In the genomic region with DNA sequence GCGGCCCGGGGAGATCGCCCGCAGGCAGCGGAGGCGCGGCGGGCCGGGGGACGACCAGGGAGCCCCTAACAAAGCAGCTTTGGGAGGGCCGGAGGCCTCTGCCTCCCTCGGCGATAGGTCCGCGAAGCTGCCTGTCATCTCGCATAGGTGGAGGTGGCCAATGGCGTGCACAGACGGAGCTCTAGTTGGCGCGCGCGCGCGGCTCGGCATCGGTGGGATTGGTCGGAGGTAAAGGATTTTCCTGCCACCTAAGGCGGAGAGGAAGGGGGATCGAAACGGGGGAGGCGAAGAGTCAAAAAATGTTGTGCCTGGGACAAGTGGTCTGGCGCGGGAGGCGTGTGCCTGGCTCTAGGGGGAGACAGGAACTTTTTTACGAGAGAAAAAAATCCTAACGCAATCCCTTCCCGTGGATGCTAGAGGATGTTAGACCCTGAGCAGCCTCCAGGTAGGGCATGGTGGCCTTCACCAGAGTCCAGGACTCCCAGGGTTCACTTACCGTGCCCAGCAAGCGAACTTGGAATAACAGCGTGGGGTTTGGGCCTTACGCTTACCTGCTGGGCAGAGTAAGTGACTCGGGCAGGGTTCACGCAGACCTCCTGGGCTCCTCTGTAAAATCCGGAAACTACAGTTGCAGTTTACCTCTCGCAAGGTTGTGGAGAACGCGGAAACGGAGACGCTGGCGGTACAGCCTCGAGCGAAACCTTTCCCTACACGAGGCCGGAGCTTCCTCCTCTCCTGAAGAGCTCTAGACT, we compare ENCODE assay signal across 1 cellular context.
TF ChIP-seq lines count a peak whose summit lies in the region.

No MANE protein-coding gene starts in this region.

TF ChIP-seq in HEK293, 187 proteins besides CTCF, POLR2A, EP300 and RAD21 (continued from another document):
- TF ChIP-seq, protein P1, sequence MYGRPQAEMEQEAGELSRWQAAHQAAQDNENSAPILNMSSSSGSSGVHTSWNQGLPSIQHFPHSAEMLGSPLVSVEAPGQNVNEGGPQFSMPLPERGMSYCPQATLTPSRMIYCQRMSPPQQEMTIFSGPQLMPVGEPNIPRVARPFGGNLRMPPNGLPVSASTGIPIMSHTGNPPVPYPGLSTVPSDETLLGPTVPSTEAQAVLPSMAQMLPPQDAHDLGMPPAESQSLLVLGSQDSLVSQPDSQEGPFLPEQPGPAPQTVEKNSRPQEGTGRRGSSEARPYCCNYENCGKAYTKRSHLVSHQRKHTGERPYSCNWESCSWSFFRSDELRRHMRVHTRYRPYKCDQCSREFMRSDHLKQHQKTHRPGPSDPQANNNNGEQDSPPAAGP (tag by site-specific recombination; IDR thresholded peaks at IDR 0.05) = peak; percentile 74
- TF ChIP-seq GLIS2 (tag by site-specific recombination; IDR thresholded peaks at IDR 0.05) (peak; percentile 98), ZNF391 (tag by site-specific recombination; IDR thresholded peaks at IDR 0.05; ENCODE audit: borderline replicate concordance, low read depth) (peak; percentile 79), SP7 (tag by site-specific recombination; IDR thresholded peaks at IDR 0.05) (peak; percentile 81), ZNF350 (tag by site-specific recombination; IDR thresholded peaks at IDR 0.05) (peak; percentile 87), ZEB2 (tag by site-specific recombination; IDR thresholded peaks at IDR 0.05) (peak; percentile 93), MZF1 (tag by site-specific recombination; IDR thresholded peaks at IDR 0.05; ENCODE audit: borderline replicate concordance) (peak; percentile 84; the same call in 1 of the 2 replicates), ZNF121 (tag by site-specific recombination; IDR thresholded peaks at IDR 0.05) (no peak), ZNF610 (tag by site-specific recombination; IDR thresholded peaks at IDR 0.05; ENCODE audit: borderline replicate concordance) (0 out of 2 replicates have a peak, but pooled peaks have one; percentile 33), ZXDB (tag by site-specific recombination; IDR thresholded peaks at IDR 0.05) (peak; percentile 82), ZNF324 (tag by site-specific recombination; IDR thresholded peaks at IDR 0.05) (peak; percentile 86), ZNF140 (tag by site-specific recombination; IDR thresholded peaks at IDR 0.05) (no peak), ZNF76 (tag by site-specific recombination; IDR thresholded peaks at IDR 0.05; ENCODE audit: borderline replicate concordance, low read depth) (peak; percentile 76), ZNF394 (tag by site-specific recombination; IDR thresholded peaks at IDR 0.05; ENCODE audit: borderline replicate concordance) (peak; percentile 53; the same call in 1 of the 2 replicates), GLIS1 (tag by site-specific recombination; IDR thresholded peaks at IDR 0.05) (peak; percentile 61), IKZF3 (tag by site-specific recombination; IDR thresholded peaks at IDR 0.05) (peak; percentile 86; the same call in 1 of the 2 replicates), KLF8 (tag by site-specific recombination; IDR thresholded peaks at IDR 0.05) (peak; percentile 51; the same call in 1 of the 2 replicates), ZNF214 (tag by site-specific recombination; IDR thresholded peaks at IDR 0.05; ENCODE audit: borderline replicate concordance) (no peak), ZNF24 (tag by site-specific recombination; IDR thresholded peaks at IDR 0.05) (peak; percentile 65; the same call in 1 of the 2 replicates), ZNF184 (tag by site-specific recombination; IDR thresholded peaks at IDR 0.05) (0 out of 2 replicates have a peak, but pooled peaks have one; percentile 13), ZNF561 (tag by site-specific recombination; IDR thresholded peaks at IDR 0.05; ENCODE audit: borderline replicate concordance) (peak; percentile 80; the same call in 1 of the 2 replicates), OSR2 (tag by site-specific recombination; IDR thresholded peaks at IDR 0.05) (peak; percentile 23; the same call in 1 of the 2 replicates), ZNF548 (tag by site-specific recombination; IDR thresholded peaks at IDR 0.05) (no peak), ZBTB21 (tag by site-specific recombination; IDR thresholded peaks at IDR 0.05) (peak; percentile 38; the same call in 1 of the 2 replicates), ZNF341 (tag by site-specific recombination; IDR thresholded peaks at IDR 0.05; ENCODE audit: low read depth) (0 out of 2 replicates have a peak, but pooled peaks have one; percentile 9), EGR2 (tag by site-specific recombination; IDR thresholded peaks at IDR 0.05; ENCODE audit: low read depth) (0 out of 2 replicates have a peak, but pooled peaks have one; percentile 9), ZBTB8A (tag by site-specific recombination; IDR thresholded peaks at IDR 0.05) (no peak), ZIC2 (tag by site-specific recombination; IDR thresholded peaks at IDR 0.05) (peak; percentile 81), HOXC10 (CRISPR knock-in tag; IDR thresholded peaks at IDR 0.05) (no peak), ZNF558 (tag by site-specific recombination; IDR thresholded peaks at IDR 0.05) (peak; percentile 41; the same call in 1 of the 2 replicates), ZNF600 (tag by site-specific recombination; IDR thresholded peaks at IDR 0.05) (peak; percentile 80), ZNF423 (tag by site-specific recombination; IDR thresholded peaks at IDR 0.05) (peak; percentile 54; the same call in 1 of the 2 replicates), GLI4 (tag by site-specific recombination; IDR thresholded peaks at IDR 0.05) (peak; percentile 80; the same call in 1 of the 2 replicates), SCRT1 (tag by site-specific recombination; IDR thresholded peaks at IDR 0.05; ENCODE audit: borderline replicate concordance) (no peak), ZNF2 (tag by site-specific recombination; IDR thresholded peaks at IDR 0.05) (peak; percentile 59; the same call in 1 of the 2 replicates), KLF9 (tag by site-specific recombination; IDR thresholded peaks at IDR 0.05; ENCODE audit: low read depth) (0 out of 2 replicates have a peak, but pooled peaks have one; percentile 43)
- TF ChIP-seq, protein P2, sequence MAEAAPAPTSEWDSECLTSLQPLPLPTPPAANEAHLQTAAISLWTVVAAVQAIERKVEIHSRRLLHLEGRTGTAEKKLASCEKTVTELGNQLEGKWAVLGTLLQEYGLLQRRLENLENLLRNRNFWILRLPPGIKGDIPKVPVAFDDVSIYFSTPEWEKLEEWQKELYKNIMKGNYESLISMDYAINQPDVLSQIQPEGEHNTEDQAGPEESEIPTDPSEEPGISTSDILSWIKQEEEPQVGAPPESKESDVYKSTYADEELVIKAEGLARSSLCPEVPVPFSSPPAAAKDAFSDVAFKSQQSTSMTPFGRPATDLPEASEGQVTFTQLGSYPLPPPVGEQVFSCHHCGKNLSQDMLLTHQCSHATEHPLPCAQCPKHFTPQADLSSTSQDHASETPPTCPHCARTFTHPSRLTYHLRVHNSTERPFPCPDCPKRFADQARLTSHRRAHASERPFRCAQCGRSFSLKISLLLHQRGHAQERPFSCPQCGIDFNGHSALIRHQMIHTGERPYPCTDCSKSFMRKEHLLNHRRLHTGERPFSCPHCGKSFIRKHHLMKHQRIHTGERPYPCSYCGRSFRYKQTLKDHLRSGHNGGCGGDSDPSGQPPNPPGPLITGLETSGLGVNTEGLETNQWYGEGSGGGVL (tag by site-specific recombination; IDR thresholded peaks at IDR 0.05) = no peak
- TF ChIP-seq, protein P3, sequence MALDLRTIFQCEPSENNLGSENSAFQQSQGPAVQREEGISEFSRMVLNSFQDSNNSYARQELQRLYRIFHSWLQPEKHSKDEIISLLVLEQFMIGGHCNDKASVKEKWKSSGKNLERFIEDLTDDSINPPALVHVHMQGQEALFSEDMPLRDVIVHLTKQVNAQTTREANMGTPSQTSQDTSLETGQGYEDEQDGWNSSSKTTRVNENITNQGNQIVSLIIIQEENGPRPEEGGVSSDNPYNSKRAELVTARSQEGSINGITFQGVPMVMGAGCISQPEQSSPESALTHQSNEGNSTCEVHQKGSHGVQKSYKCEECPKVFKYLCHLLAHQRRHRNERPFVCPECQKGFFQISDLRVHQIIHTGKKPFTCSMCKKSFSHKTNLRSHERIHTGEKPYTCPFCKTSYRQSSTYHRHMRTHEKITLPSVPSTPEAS (tag by site-specific recombination; IDR thresholded peaks at IDR 0.05) = 0 out of 2 replicates have a peak, but pooled peaks have one; percentile 20
- TF ChIP-seq, protein P4, sequence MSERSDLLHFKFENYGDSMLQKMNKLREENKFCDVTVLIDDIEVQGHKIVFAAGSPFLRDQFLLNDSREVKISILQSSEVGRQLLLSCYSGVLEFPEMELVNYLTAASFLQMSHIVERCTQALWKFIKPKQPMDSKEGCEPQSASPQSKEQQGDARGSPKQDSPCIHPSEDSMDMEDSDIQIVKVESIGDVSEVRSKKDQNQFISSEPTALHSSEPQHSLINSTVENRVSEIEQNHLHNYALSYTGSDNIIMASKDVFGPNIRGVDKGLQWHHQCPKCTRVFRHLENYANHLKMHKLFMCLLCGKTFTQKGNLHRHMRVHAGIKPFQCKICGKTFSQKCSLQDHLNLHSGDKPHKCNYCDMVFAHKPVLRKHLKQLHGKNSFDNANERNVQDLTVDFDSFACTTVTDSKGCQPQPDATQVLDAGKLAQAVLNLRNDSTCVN (tag by site-specific recombination; optimal IDR thresholded peaks at IDR 0.05) = peak; percentile 85
- TF ChIP-seq, protein P5, sequence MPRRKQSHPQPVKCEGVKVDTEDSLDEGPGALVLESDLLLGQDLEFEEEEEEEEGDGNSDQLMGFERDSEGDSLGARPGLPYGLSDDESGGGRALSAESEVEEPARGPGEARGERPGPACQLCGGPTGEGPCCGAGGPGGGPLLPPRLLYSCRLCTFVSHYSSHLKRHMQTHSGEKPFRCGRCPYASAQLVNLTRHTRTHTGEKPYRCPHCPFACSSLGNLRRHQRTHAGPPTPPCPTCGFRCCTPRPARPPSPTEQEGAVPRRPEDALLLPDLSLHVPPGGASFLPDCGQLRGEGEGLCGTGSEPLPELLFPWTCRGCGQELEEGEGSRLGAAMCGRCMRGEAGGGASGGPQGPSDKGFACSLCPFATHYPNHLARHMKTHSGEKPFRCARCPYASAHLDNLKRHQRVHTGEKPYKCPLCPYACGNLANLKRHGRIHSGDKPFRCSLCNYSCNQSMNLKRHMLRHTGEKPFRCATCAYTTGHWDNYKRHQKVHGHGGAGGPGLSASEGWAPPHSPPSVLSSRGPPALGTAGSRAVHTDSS (tag by site-specific recombination; IDR thresholded peaks at IDR 0.05) = 0 out of 2 replicates have a peak, but pooled peaks have one; percentile 10
- TF ChIP-seq, protein P6, sequence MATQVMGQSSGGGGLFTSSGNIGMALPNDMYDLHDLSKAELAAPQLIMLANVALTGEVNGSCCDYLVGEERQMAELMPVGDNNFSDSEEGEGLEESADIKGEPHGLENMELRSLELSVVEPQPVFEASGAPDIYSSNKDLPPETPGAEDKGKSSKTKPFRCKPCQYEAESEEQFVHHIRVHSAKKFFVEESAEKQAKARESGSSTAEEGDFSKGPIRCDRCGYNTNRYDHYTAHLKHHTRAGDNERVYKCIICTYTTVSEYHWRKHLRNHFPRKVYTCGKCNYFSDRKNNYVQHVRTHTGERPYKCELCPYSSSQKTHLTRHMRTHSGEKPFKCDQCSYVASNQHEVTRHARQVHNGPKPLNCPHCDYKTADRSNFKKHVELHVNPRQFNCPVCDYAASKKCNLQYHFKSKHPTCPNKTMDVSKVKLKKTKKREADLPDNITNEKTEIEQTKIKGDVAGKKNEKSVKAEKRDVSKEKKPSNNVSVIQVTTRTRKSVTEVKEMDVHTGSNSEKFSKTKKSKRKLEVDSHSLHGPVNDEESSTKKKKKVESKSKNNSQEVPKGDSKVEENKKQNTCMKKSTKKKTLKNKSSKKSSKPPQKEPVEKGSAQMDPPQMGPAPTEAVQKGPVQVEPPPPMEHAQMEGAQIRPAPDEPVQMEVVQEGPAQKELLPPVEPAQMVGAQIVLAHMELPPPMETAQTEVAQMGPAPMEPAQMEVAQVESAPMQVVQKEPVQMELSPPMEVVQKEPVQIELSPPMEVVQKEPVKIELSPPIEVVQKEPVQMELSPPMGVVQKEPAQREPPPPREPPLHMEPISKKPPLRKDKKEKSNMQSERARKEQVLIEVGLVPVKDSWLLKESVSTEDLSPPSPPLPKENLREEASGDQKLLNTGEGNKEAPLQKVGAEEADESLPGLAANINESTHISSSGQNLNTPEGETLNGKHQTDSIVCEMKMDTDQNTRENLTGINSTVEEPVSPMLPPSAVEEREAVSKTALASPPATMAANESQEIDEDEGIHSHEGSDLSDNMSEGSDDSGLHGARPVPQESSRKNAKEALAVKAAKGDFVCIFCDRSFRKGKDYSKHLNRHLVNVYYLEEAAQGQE (tag by site-specific recombination; IDR thresholded peaks at IDR 0.05) = no peak
- TF ChIP-seq, protein P7, sequence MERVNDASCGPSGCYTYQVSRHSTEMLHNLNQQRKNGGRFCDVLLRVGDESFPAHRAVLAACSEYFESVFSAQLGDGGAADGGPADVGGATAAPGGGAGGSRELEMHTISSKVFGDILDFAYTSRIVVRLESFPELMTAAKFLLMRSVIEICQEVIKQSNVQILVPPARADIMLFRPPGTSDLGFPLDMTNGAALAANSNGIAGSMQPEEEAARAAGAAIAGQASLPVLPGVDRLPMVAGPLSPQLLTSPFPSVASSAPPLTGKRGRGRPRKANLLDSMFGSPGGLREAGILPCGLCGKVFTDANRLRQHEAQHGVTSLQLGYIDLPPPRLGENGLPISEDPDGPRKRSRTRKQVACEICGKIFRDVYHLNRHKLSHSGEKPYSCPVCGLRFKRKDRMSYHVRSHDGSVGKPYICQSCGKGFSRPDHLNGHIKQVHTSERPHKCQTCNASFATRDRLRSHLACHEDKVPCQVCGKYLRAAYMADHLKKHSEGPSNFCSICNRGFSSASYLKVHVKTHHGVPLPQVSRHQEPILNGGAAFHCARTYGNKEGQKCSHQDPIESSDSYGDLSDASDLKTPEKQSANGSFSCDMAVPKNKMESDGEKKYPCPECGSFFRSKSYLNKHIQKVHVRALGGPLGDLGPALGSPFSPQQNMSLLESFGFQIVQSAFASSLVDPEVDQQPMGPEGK (tag by site-specific recombination; IDR thresholded peaks at IDR 0.05) = peak; percentile 96
- TF ChIP-seq, protein P8, sequence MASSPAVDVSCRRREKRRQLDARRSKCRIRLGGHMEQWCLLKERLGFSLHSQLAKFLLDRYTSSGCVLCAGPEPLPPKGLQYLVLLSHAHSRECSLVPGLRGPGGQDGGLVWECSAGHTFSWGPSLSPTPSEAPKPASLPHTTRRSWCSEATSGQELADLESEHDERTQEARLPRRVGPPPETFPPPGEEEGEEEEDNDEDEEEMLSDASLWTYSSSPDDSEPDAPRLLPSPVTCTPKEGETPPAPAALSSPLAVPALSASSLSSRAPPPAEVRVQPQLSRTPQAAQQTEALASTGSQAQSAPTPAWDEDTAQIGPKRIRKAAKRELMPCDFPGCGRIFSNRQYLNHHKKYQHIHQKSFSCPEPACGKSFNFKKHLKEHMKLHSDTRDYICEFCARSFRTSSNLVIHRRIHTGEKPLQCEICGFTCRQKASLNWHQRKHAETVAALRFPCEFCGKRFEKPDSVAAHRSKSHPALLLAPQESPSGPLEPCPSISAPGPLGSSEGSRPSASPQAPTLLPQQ (tag by site-specific recombination; IDR thresholded peaks at IDR 0.05) = peak; percentile 53
